Comparison of ENCODE assay signal across 23 cellular contexts in genomic region chr12:53472183-53472582, GRCh38. TPM values are rescaled to one million over a fixed set of nuclear protein-coding genes. Genes with fewer than 3 reads are reported as not detected.
DNase-seq lines count a peak whose midpoint lies in the region; ATAC-seq and TF ChIP-seq lines count a peak whose summit lies in the region.
"Had no signal": no experiment of that assay in that cellular context is flagged by ENCODE, and none has a peak within 500 bp of the region (broad histone marks: within the 10 kb centered on the region; RNA-seq: fewer than 3 reads in every experiment).

No MANE protein-coding gene starts in this region.

- intact Hi-C loops in vagina (cut with DNase I), result no loop called here

- H3K36me3 Mint-ChIP-seq in activated naive CD4-positive, alpha-beta T cell treated with anti-CD3 and anti-CD28 coated beads, Interleukin-2, amount 50 U/mL, for 24 hours, result peaks cover 20% of the 10 kb centered on the region
- H3K36me3 Mint-ChIP-seq in endothelial cell (ENCODE audit: low read depth, unreplicated experiment), result peaks cover 60% of the 10 kb centered on the region
- H3K36me3 Mint-ChIP-seq in stimulated activated memory B cell treated with anti-CD40 and anti-IgM and Interleukin-4, amounts not matched to agents 10 μg/mL and 1 μg/mL and 100 μg/mL, for 72 hours, result peaks cover 74% of the 10 kb centered on the region

- H3K9ac ChIP-seq in SK-N-MC (ENCODE audit: insufficient read length), result no peak overlapping the region

- no peak for TF ChIP-seq POLR2A in vagina (IDR thresholded peaks at IDR 0.05)

- peak overlapping the region; percentile 53 for H3K4me3 Mint-ChIP-seq in activated naive CD4-positive, alpha-beta T cell treated with anti-CD3 and anti-CD28 coated beads, Interleukin-2, amount 50 U/mL, for 24 hours
- H3K4me3 Mint-ChIP-seq in endothelial cell (ENCODE audit: unreplicated experiment), result no peak overlapping the region
- no peak overlapping the region for H3K4me3 Mint-ChIP-seq in stimulated activated memory B cell treated with anti-CD40 and anti-IgM and Interleukin-4, amounts not matched to agents 10 μg/mL and 1 μg/mL and 100 μg/mL, for 72 hours
- H3K4me3 Mint-ChIP-seq: dendritic cell treated with granulocyte-macrophage colony-stimulating factor and Interleukin-4, amounts not matched to agents 40 ng/mL and 50 ng/mL, for 4 days had no signal

- H3K4me1 Mint-ChIP-seq in activated naive CD4-positive, alpha-beta T cell treated with anti-CD3 and anti-CD28 coated beads, Interleukin-2, amount 50 U/mL, for 24 hours, result peaks cover 62% of the 10 kb centered on the region
- peaks cover 11% of the 10 kb centered on the region for H3K4me1 Mint-ChIP-seq in endothelial cell (ENCODE audit: unreplicated experiment)
- peaks cover 45% of the 10 kb centered on the region for H3K4me1 Mint-ChIP-seq in stimulated activated memory B cell treated with anti-CD40 and anti-IgM and Interleukin-4, amounts not matched to agents 10 μg/mL and 1 μg/mL and 100 μg/mL, for 72 hours

- no peaks in the 10 kb centered on the region for H3K27me3 Mint-ChIP-seq in activated naive CD4-positive, alpha-beta T cell treated with anti-CD3 and anti-CD28 coated beads, Interleukin-2, amount 50 U/mL, for 24 hours
- no peaks in the 10 kb centered on the region for H3K27me3 Mint-ChIP-seq in endothelial cell (ENCODE audit: unreplicated experiment)
- no peaks in the 10 kb centered on the region for H3K27me3 Mint-ChIP-seq in stimulated activated memory B cell treated with anti-CD40 and anti-IgM and Interleukin-4, amounts not matched to agents 10 μg/mL and 1 μg/mL and 100 μg/mL, for 72 hours
- H3K27me3 Mint-ChIP-seq: CD4-positive, CD25-positive, alpha-beta regulatory T cell; dendritic cell treated with granulocyte-macrophage colony-stimulating factor and Interleukin-4, amounts not matched to agents 40 ng/mL and 50 ng/mL, for 4 days had no signal

- no peaks in the 10 kb centered on the region for H3K27me3 ChIP-seq in vagina
- H3K27me3 ChIP-seq: right atrium auricular region, SJSA1, upper lobe of left lung had no signal

- H3K36me3 ChIP-seq in SK-N-MC (ENCODE audit: insufficient read depth, low read length) (peaks cover 99% of the 10 kb centered on the region), vagina (peaks cover 3 to 94% of the 10 kb centered on the region in 2 donors)

- no peak for DNase-seq in activated naive CD4-positive, alpha-beta T cell treated with anti-CD3 and anti-CD28 coated beads, Interleukin-2, amount 50 U/mL, for 16 hours
- DNase-seq in SK-N-MC (ENCODE audit: low read depth, low spot score) (no peak), endothelial cell (ENCODE audit: low spot score) (no peak), vagina (ENCODE audit: extremely low spot score in 2 of 2) (no peak), NCI-H2227 treated with DMSO at 0.1 percent for 48 hours (lab: John Stamatoyannopoulos, UW) (no peak)
- DNase-seq: activated CD4-positive, CD25-positive, alpha-beta regulatory T cell treated with anti-CD3 and anti-CD28 coated beads, Interleukin-2, amount 50 U/mL, for 72 hours; activated effector memory CD4-positive, alpha-beta T cell treated with anti-CD3 and anti-CD28 coated beads, Interleukin-2, amount 50 U/mL, for 16 hours; CD4-positive, CD25-positive, alpha-beta regulatory T cell; glutamatergic neuron; NCI-H1436 treated with DMSO at 0.1 percent for 48 hours; NCI-H510A treated with DMSO at 0.1 percent for 48 hours; T-helper 9 cell; upper lobe of left lung had no signal

- H3K9me3 ChIP-seq in SK-N-MC (ENCODE audit: low read depth, low read length) (no peaks in the 10 kb centered on the region), vagina (no peaks in the 10 kb centered on the region)
- H3K9me3 ChIP-seq: right atrium auricular region, SJSA1, upper lobe of left lung had no signal

- peaks cover 21% of the 10 kb centered on the region for H3K4me1 ChIP-seq in vagina
- H3K4me1 ChIP-seq: SJSA1 had no signal

- no peak for ATAC-seq in stimulated activated memory B cell treated with anti-CD40 and anti-IgM and Interleukin-4, amounts not matched to agents 10 μg/mL and 1 μg/mL and 100 μg/mL, for 72 hours

- H3K4me3 ChIP-seq in SK-N-MC, result no peak overlapping the region
- H3K4me3 ChIP-seq in vagina, result no peak overlapping the region
- H3K4me3 ChIP-seq: right atrium auricular region, SJSA1, upper lobe of left lung had no signal

- peak overlapping the region; percentile 57 for H3K27ac Mint-ChIP-seq in activated naive CD4-positive, alpha-beta T cell treated with anti-CD3 and anti-CD28 coated beads, Interleukin-2, amount 50 U/mL, for 24 hours
- H3K27ac Mint-ChIP-seq in endothelial cell (ENCODE audit: unreplicated experiment), result peak overlapping the region; percentile 21
- peak overlapping the region; percentile 42 for H3K27ac Mint-ChIP-seq in stimulated activated memory B cell treated with anti-CD40 and anti-IgM and Interleukin-4, amounts not matched to agents 10 μg/mL and 1 μg/mL and 100 μg/mL, for 72 hours
- H3K27ac Mint-ChIP-seq: dendritic cell treated with granulocyte-macrophage colony-stimulating factor and Interleukin-4, amounts not matched to agents 40 ng/mL and 50 ng/mL, for 4 days had no signal

- no peaks in the 10 kb centered on the region for H3K9me3 Mint-ChIP-seq in activated naive CD4-positive, alpha-beta T cell treated with anti-CD3 and anti-CD28 coated beads, Interleukin-2, amount 50 U/mL, for 24 hours
- no peaks in the 10 kb centered on the region for H3K9me3 Mint-ChIP-seq in endothelial cell (ENCODE audit: unreplicated experiment)
- H3K9me3 Mint-ChIP-seq in stimulated activated memory B cell treated with anti-CD40 and anti-IgM and Interleukin-4, amounts not matched to agents 10 μg/mL and 1 μg/mL and 100 μg/mL, for 72 hours, result no peaks in the 10 kb centered on the region
- H3K9me3 Mint-ChIP-seq: CD4-positive, CD25-positive, alpha-beta regulatory T cell; dendritic cell treated with granulocyte-macrophage colony-stimulating factor and Interleukin-4, amounts not matched to agents 40 ng/mL and 50 ng/mL, for 4 days had no signal

- H3K27ac ChIP-seq in SK-N-MC, result peak overlapping the region; percentile 67
- no peak overlapping the region for H3K27ac ChIP-seq in vagina
- H3K27ac ChIP-seq: right atrium auricular region, SJSA1, upper lobe of left lung had no signal

- TF ChIP-seq CTCF in endothelial cell (IDR thresholded peaks at IDR 0.05; ENCODE audit: unreplicated experiment) (no peak), vagina (IDR thresholded peaks at IDR 0.05) (no peak)

RNA-seq across cellular contexts. Expression of gene PCBP2, which starts 20.3 kb away (rescaled TPM):
- total RNA-seq in endothelial cell (ENCODE audit: unreplicated experiment), result 1,084 TPM
- total RNA-seq in vagina, result 488 TPM

RNA-seq across cellular contexts. Expression of gene MAP3K12, which starts 27.1 kb away (rescaled TPM):
- 20.9 TPM for total RNA-seq in endothelial cell (ENCODE audit: unreplicated experiment)
- 21.9 TPM for total RNA-seq in vagina

RNA-seq across cellular contexts. Expression of gene TARBP2, which starts 28.9 kb away (rescaled TPM):
- 45.3 TPM for total RNA-seq in endothelial cell (ENCODE audit: unreplicated experiment)
- total RNA-seq in vagina, result 17.7 TPM

RNA-seq across cellular contexts. Expression of gene PRR13, which starts 30.6 kb away (rescaled TPM):
- 131 TPM for total RNA-seq in endothelial cell (ENCODE audit: unreplicated experiment)
- total RNA-seq in vagina, result 54.0 TPM

RNA-seq across cellular contexts. Expression of gene NPFF, which starts 35.1 kb away (rescaled TPM):
- total RNA-seq in endothelial cell (ENCODE audit: unreplicated experiment) (not detected), vagina (not detected)
- total RNA-seq: CD4-positive, CD25-positive, alpha-beta regulatory T cell; endothelial cell of umbilical vein; H1; kidney epithelial cell; lung microvascular endothelial cell; osteoblast; right atrium auricular region; SJSA1 had no signal
